8 cellular contexts compared by ENCODE assay signal in genomic region chr1:55071477-55071876, GRCh38. TPM values are rescaled to one million over a fixed set of nuclear protein-coding genes. Genes with fewer than 3 reads are reported as not detected.
A peak's percentile ranks its signal among the peaks of the same experiment; 100 is the strongest.
DNase-seq lines count a peak whose midpoint lies in the region; ATAC-seq, FAIRE-seq and TF ChIP-seq lines count a peak whose summit lies in the region.

No MANE protein-coding gene starts in this region.

- TF ChIP-seq RAD21 in H1 (IDR thresholded peaks at IDR 0.05 in 1 of 2, conservative IDR thresholded peaks at IDR 0.05 in 1 of 2; ENCODE audit: low read depth in 2 of 2, low read length in 2 of 2), result peak; percentile 48 to 66

- no peaks in the 10 kb centered on the region for H3K23me2 ChIP-seq in H1 (ENCODE audit: low read depth, low read length)

- H3K9ac ChIP-seq in NT2/D1 (ENCODE audit: insufficient read length, low read depth), result no peak overlapping the region
- no peak overlapping the region for H3K9ac ChIP-seq in H1 (replicated peaks in 1 of 4; ENCODE audit: extremely low read depth in 1 of 4, low read depth in 3 of 4, low read length in 3 of 4)
- H3K9ac ChIP-seq in neural progenitor cell, result no peak overlapping the region

- H3K27me3 ChIP-seq in CD4-positive, alpha-beta T cell (ENCODE audit: control insufficient read depth, insufficient read depth, low read length), result no peaks in the 10 kb centered on the region
- H3K27me3 ChIP-seq in H7 (ENCODE audit: control insufficient read depth, insufficient read depth, low read length), result no peaks in the 10 kb centered on the region
- H3K27me3 ChIP-seq in NT2/D1 (ENCODE audit: insufficient read depth, insufficient read length), result no peaks in the 10 kb centered on the region
- no peaks in the 10 kb centered on the region for H3K27me3 ChIP-seq in H1 (replicated peaks in 1 of 4; ENCODE audit: control insufficient read depth in 3 of 4, extremely low read depth in 1 of 4, insufficient read depth in 3 of 4, low read length in 3 of 4)
- H3K27me3 ChIP-seq in neural progenitor cell, result no peaks in the 10 kb centered on the region

- H3K27me3 Mint-ChIP-seq in CD4-positive, alpha-beta T cell, result no peaks in the 10 kb centered on the region
- H3K27me3 Mint-ChIP-seq in neural progenitor cell (ENCODE audit: insufficient read depth, low read depth), result peaks cover 3% of the 10 kb centered on the region

- H3K79me2 ChIP-seq in H1 (ENCODE audit: control insufficient read depth in 1 of 2, insufficient read depth in 2 of 2, low read length in 2 of 2) (no peaks in the 10 kb centered on the region), neural progenitor cell (ENCODE audit: low read depth) (no peaks in the 10 kb centered on the region)

- H3K4me3 ChIP-seq in H7 (ENCODE audit: insufficient read depth, low read depth, low read length) (no peak overlapping the region), NT2/D1 (ENCODE audit: insufficient read length, low read depth) (no peak overlapping the region), H1 (ENCODE audit: extremely low read depth in 1 of 4, insufficient read depth in 2 of 4, low read depth in 3 of 4, low read length in 4 of 4) (no peak overlapping the region), neural progenitor cell (no peak overlapping the region)

- no peak overlapping the region for H2BK5ac ChIP-seq in H1 (ENCODE audit: low read depth, low read length)

- peak overlapping the region; percentile 36 for H3K27ac Mint-ChIP-seq in CD4-positive, alpha-beta T cell
- no peak overlapping the region for H3K27ac Mint-ChIP-seq in neural progenitor cell

- no peak overlapping the region for H3K23ac ChIP-seq in H1 (ENCODE audit: insufficient read length)

- no peaks in the 10 kb centered on the region for H3K79me1 ChIP-seq in H1 (ENCODE audit: low read depth, low read length)

- no peaks in the 10 kb centered on the region for H3K9me3 ChIP-seq in CD4-positive, alpha-beta T cell (ENCODE audit: control insufficient read depth, low read length)
- H3K9me3 ChIP-seq in NT2/D1 (ENCODE audit: insufficient read depth, low read length), result no peaks in the 10 kb centered on the region
- H3K9me3 ChIP-seq in H1 (ENCODE audit: insufficient read depth in 2 of 2, low read depth in 1 of 2, low read length in 1 of 2), result no peaks in the 10 kb centered on the region
- H3K9me3 ChIP-seq in neural progenitor cell (ENCODE audit: low read depth), result no peaks in the 10 kb centered on the region

- no peak overlapping the region for H3K4me3 Mint-ChIP-seq in CD4-positive, alpha-beta T cell
- H3K4me3 Mint-ChIP-seq in neural progenitor cell, result no peak overlapping the region

- TF ChIP-seq POLR2A in H1 (IDR thresholded peaks at IDR 0.05; ENCODE audit: control extremely low read depth in 1 of 2, low read depth in 2 of 2, low read length in 2 of 2), result no peak

- peaks cover 18% of the 10 kb centered on the region for H3F3A ChIP-seq in neural progenitor cell (ENCODE audit: low read depth)

- ATAC-seq in CD4-positive, alpha-beta T cell (ENCODE audit: poor library complexity), result no peak
- ATAC-seq in HG02571 (IDR thresholded peaks at IDR 0.05; ENCODE audit: unreplicated experiment) (no peak), HG03135 (IDR thresholded peaks at IDR 0.05; ENCODE audit: unreplicated experiment) (no peak), HG03039 (IDR thresholded peaks at IDR 0.05; ENCODE audit: unreplicated experiment) (no peak)

- H3K56ac ChIP-seq in H1 (replicated peaks; ENCODE audit: insufficient read length, low read depth, low read length), result no peak overlapping the region

- POLR2A ChIA-PET in CD4-positive, alpha-beta T cell (lab: Charles Lee), result no interaction called here
- POLR2A ChIA-PET in H1 (lab: Charles Lee; ENCODE audit: partially characterized antibody), result no interaction called here

- H2AK5ac ChIP-seq in H1 (ENCODE audit: low read depth, low read length), result no peak overlapping the region

- H2BK12ac ChIP-seq in H1 (ENCODE audit: low read depth, low read length), result no peak overlapping the region

- H3K27ac ChIP-seq in CD4-positive, alpha-beta T cell (ENCODE audit: low read depth, low read length), result no peak overlapping the region
- no peak overlapping the region for H3K27ac ChIP-seq in H1 (ENCODE audit: low read depth, low read length)
- peak overlapping the region; percentile 16 for H3K27ac ChIP-seq in neural progenitor cell

- TF ChIP-seq CTCF in CD4-positive, alpha-beta T cell (IDR thresholded peaks at IDR 0.05), result no peak
- TF ChIP-seq CTCF in H1 (IDR thresholded peaks at IDR 0.05; ENCODE audit: control extremely low read depth in 1 of 3, insufficient read depth in 1 of 3, low read depth in 1 of 3, low read length in 3 of 3) (peak; percentile 31 to 83 (median 61)), neural progenitor cell (IDR thresholded peaks at IDR 0.05) (peak; percentile 62)

- H3K18ac ChIP-seq in H1 (ENCODE audit: extremely low read depth, low read length), result no peak overlapping the region

- no peak overlapping the region for H2BK120ac ChIP-seq in H1 (replicated peaks; ENCODE audit: low read depth, low read length)

- no peak for TF ChIP-seq EP300 in H1 (IDR thresholded peaks at IDR 0.05; ENCODE audit: borderline replicate concordance in 1 of 2, low read depth in 2 of 2, low read length in 2 of 2)

- no peak overlapping the region for H2BK20ac ChIP-seq in H1 (ENCODE audit: low read length)

- CTCF ChIA-PET in CD4-positive, alpha-beta T cell (lab: Charles Lee), result interaction anchor here (1.2 kb wide), 1 partner anchor 8 kb away, joined by 3 read pairs; no protein-coding TSS in a partner anchor
- CTCF ChIA-PET in H1 (lab: Charles Lee; ENCODE audit: partially characterized antibody), result interaction anchor here (0.6 to 3.7 kb wide), 17 partner anchors 8 to 133 kb away, joined by 3 to 22 read pairs (median 5); no protein-coding TSS in a partner anchor

- no peaks in the 10 kb centered on the region for H3K9me3 Mint-ChIP-seq in CD4-positive, alpha-beta T cell
- no peaks in the 10 kb centered on the region for H3K9me3 Mint-ChIP-seq in neural progenitor cell

- H3K4me1 ChIP-seq in NT2/D1 (ENCODE audit: insufficient read depth, insufficient read length) (peaks cover 2% of the 10 kb centered on the region), H1 (replicated peaks in 1 of 4; ENCODE audit: control insufficient read depth in 3 of 4, insufficient read depth in 4 of 4, low read length in 3 of 4) (no peaks in the 10 kb centered on the region), neural progenitor cell (no peaks in the 10 kb centered on the region)

- no peak overlapping the region for H3K4ac ChIP-seq in H1 (replicated peaks; ENCODE audit: insufficient read length, low read depth, low read length)

- no peak overlapping the region for H4K5ac ChIP-seq in H1 (ENCODE audit: insufficient read length, low read depth, low read length)

- intact Hi-C loops in CD4-positive, alpha-beta T cell (cut with DNase I, micrococcal nuclease), result loop anchor here in 1 of 2 experiments (10.0 kb wide), 1 partner anchor 203 kb away; no protein-coding TSS in a partner anchor

- H2BK15ac ChIP-seq in H1 (ENCODE audit: low read length), result no peak overlapping the region

- no peak overlapping the region for H3K4me2 ChIP-seq in H1 (ENCODE audit: insufficient read depth in 1 of 2, low read depth in 2 of 2, low read length in 2 of 2)
- H3K4me2 ChIP-seq in neural progenitor cell, result no peak overlapping the region

- no peak for DNase-seq in CD4-positive, alpha-beta T cell
- DNase-seq in H7 (peak; percentile 69), NT2/D1 (ENCODE audit: low read depth, low spot score) (peak; percentile 83), H1 (ENCODE audit: low read depth in 1 of 2, low spot score in 2 of 2) (peak in 1 of 2 experiments; percentile 36), neural progenitor cell (ENCODE audit: low spot score) (peak; percentile 76)

- H3K14ac ChIP-seq in H1 (ENCODE audit: insufficient read length), result no peak overlapping the region

- no peak overlapping the region for H4K91ac ChIP-seq in H1 (replicated peaks; ENCODE audit: insufficient read length, low read length)

- H3K36me3 Mint-ChIP-seq in CD4-positive, alpha-beta T cell (ENCODE audit: low read depth), result peaks cover 100% of the 10 kb centered on the region
- H3K36me3 Mint-ChIP-seq in neural progenitor cell, result peaks cover 38% of the 10 kb centered on the region

- H4K20me1 ChIP-seq in H1 (replicated peaks in 1 of 2; ENCODE audit: control insufficient read depth in 1 of 2, insufficient read depth in 2 of 2, low read length in 2 of 2) (peaks cover 0 to 5% of the 10 kb centered on the region in 2 experiments), neural progenitor cell (ENCODE audit: low read depth) (no peaks in the 10 kb centered on the region)

- H3K36me3 ChIP-seq in H7 (replicated peaks; ENCODE audit: control insufficient read depth, insufficient read depth, low read length), result peaks cover 21% of the 10 kb centered on the region
- peaks cover 95% of the 10 kb centered on the region for H3K36me3 ChIP-seq in NT2/D1 (ENCODE audit: insufficient read depth, insufficient read length, low read length)
- peaks cover 6 to 63% (median 47%) of the 10 kb centered on the region in 4 experiments; a peak in 7 of 8 replicates for H3K36me3 ChIP-seq in H1 (ENCODE audit: control insufficient read depth in 2 of 4, insufficient read depth in 4 of 4, low read length in 3 of 4)
- H3K36me3 ChIP-seq in neural progenitor cell, result peaks cover 13% of the 10 kb centered on the region

- H2AFZ ChIP-seq in H1 (ENCODE audit: low read length) (no peak overlapping the region), neural progenitor cell (replicated peaks) (no peak overlapping the region)

- no peaks in the 10 kb centered on the region for H3K4me1 Mint-ChIP-seq in CD4-positive, alpha-beta T cell (ENCODE audit: low read depth)
- no peaks in the 10 kb centered on the region for H3K4me1 Mint-ChIP-seq in neural progenitor cell

- H4K8ac ChIP-seq in H1 (ENCODE audit: extremely low read depth, insufficient read depth, low read length), result no peak overlapping the region

- peak; percentile 86 for FAIRE-seq in H1 (lab: Jason Lieb, UNC)

- WGBS in H1 (ENCODE audit: extremely low coverage in 1 of 2, insufficient coverage in 1 of 2, insufficient read length in 1 of 2, insufficient replicate concordance in 2 of 2, low coverage in 1 of 2, low lambda C conversion rate in 2 of 2, missing lambda C conversion rate in 1 of 2), 2 experiments, result 73% methylated on average over 8 of the region's 8 CpGs; no CpG with 5 or more reads in 1 of the 2 experiments

TF ChIP-seq in H1, 55 proteins besides CTCF, POLR2A, EP300 and RAD21 (continues in another document):
- no peak for TF ChIP-seq GABPA (IDR thresholded peaks at IDR 0.05; ENCODE audit: borderline replicate concordance, insufficient read depth, low read length)

RNA-seq across cellular contexts. Expression of gene PCSK9, which starts 32.1 kb away (rescaled TPM):
- not detected for total RNA-seq in CD4-positive, alpha-beta T cell
- total RNA-seq in H7 (2014; rRNA removed; shearing (Covaris generic)), result 103 and 171 TPM in 2 replicates
- total RNA-seq in H1 (2021; fragmentation: NEBNext Ultra II Directional; extraction: Animal tissue kit (Norgen Biotek cat#: 25700)), result 32.3 and 33.8 TPM in 2 replicates
- polyA plus RNA-seq in H1 (2011; rRNA removed), result 22.3 and 39.4 TPM in 2 replicates
- 30.1 TPM for polyA plus RNA-seq in H1 (2011; cell fraction: cytosol; rRNA removed)
- polyA plus RNA-seq in H1 (2011; cell fraction: nucleus; rRNA removed), result 56.2 TPM
- 20.6 to 29.9 TPM (median 28.3 TPM) in 4 replicates for polyA plus RNA-seq in H1 (2012, experiment 1 of 2)
- polyA plus RNA-seq in H1 (2012, experiment 2 of 2), result 24.1 TPM
- 65.1 TPM for polyA plus RNA-seq in H1 (2013, experiment 1 of 2)
- polyA plus RNA-seq in H1 (2013, experiment 2 of 2), result 59.8 TPM
- polyA minus RNA-seq in H1 (2011; rRNA and poly(A)+ RNA removed), result 14.4 and 15.8 TPM in 2 replicates
- polyA minus RNA-seq in H1 (2011; cell fraction: cytosol; rRNA and poly(A)+ RNA removed), result 22.8 TPM
- 18.1 TPM for polyA minus RNA-seq in H1 (2011; cell fraction: nucleus; rRNA and poly(A)+ RNA removed)
- 4.5 and 13.7 TPM in 2 replicates for total RNA-seq in neural progenitor cell (ENCODE audit: low replicate concordance)

Comparison
In these comparisons a context has a peak if more than half of its experiments do, and no peak if none do; other contexts are left out.
1. DNase-seq: peak in H7 (single experiment), NT2/D1 (single experiment) and neural progenitor cell (single experiment); none in CD4-positive, alpha-beta T cell (0 of 10).